ENCODE assay signal across 17 cellular contexts in genomic region chr4:121472937-121473721, GRCh38.
DNase-seq lines count a peak whose midpoint lies in the region; ATAC-seq, FAIRE-seq and TF ChIP-seq lines count a peak whose summit lies in the region.
"Had no signal": no experiment of that assay in that cellular context is flagged by ENCODE, and none has a peak within 500 bp of the region (broad histone marks: within the 10 kb centered on the region; RNA-seq: fewer than 3 reads in every experiment).

No MANE protein-coding gene starts in this region.

- CTCF ChIA-PET in HepG2 (lab: Yijun Ruan, JAX; ENCODE audit: low intra/inter-chr PET ratio, low total read pairs): no interaction called here
- CTCF ChIA-PET in HCT116 (lab: Charles Lee): interaction anchor here (1.0 kb wide), 1 partner anchor 10 kb away, joined by 8 read pairs; no protein-coding TSS in a partner anchor
- CTCF ChIA-PET in PC-3 (lab: Charles Lee): no interaction called here

- H3K36me3 ChIP-seq in HepG2 (replicated peaks in 1 of 2; ENCODE audit: control insufficient read depth in 1 of 2, insufficient read depth in 2 of 2, low read length in 2 of 2) (no peaks in the 10 kb centered on the region), right lobe of liver (no peaks in the 10 kb centered on the region), HCT116 (ENCODE audit: control insufficient read depth in 1 of 2, insufficient read depth in 2 of 2, low read length in 2 of 2) (no peaks in the 10 kb centered on the region), left lung (no peaks in the 10 kb centered on the region), PC-3 (ENCODE audit: low read depth, low read length) (no peaks in the 10 kb centered on the region)
- H3K36me3 ChIP-seq: heart left ventricle had no signal

- no peaks in the 10 kb centered on the region for H3K27me3 Mint-ChIP-seq in chondrocyte (ENCODE audit: low read depth)

- peaks cover 4 to 6% of the 10 kb centered on the region in 2 donors for H3K36me3 Mint-ChIP-seq in activated naive CD4-positive, alpha-beta T cell treated with anti-CD3 and anti-CD28 coated beads, Interleukin-2, amount 50 U/mL, for 72 hours
- peaks cover 5% of the 10 kb centered on the region for H3K36me3 Mint-ChIP-seq in chondrocyte (ENCODE audit: low read depth)

- H3K4me1 ChIP-seq in HepG2 (ENCODE audit: insufficient read depth, low read length) (no peaks in the 10 kb centered on the region), right lobe of liver (no peaks in the 10 kb centered on the region), HCT116 (ENCODE audit: control insufficient read depth in 1 of 2, insufficient read depth in 2 of 2, low read length in 2 of 2) (no peaks in the 10 kb centered on the region), left lung (no peaks in the 10 kb centered on the region), PC-3 (ENCODE audit: insufficient read depth, low read length) (no peaks in the 10 kb centered on the region)
- H3K4me1 ChIP-seq: A549, heart left ventricle had no signal

- POLR2A ChIA-PET in HepG2 (lab: Yijun Ruan, JAX): no interaction called here
- POLR2A ChIA-PET in HCT116 (lab: Charles Lee): no interaction called here
- POLR2A ChIA-PET in PC-3 (lab: Charles Lee; ENCODE audit: unreplicated experiment): no interaction called here

- TF ChIP-seq EP300 in HepG2 (IDR thresholded peaks at IDR 0.05; ENCODE audit: low read depth in 2 of 2, low read length in 2 of 2) (no peak), HepG2 (CRISPR knock-in tag; IDR thresholded peaks at IDR 0.05; ENCODE audit: borderline replicate concordance) (no peak)

- H2AFZ ChIP-seq in HepG2 (ENCODE audit: low read length) (no peak overlapping the region), HCT116 (ENCODE audit: low read depth, low read length, poor library complexity, severe bottlenecking) (peak overlapping the region; percentile 16), PC-3 (ENCODE audit: low read length) (no peak overlapping the region)

- no peak overlapping the region for H3K27ac ChIP-seq in HepG2 (ENCODE audit: extremely low read length, insufficient read depth, low read length)
- no peak overlapping the region for H3K27ac ChIP-seq in right lobe of liver
- H3K27ac ChIP-seq in HCT116 (ENCODE audit: low read depth, low read length): no peak overlapping the region
- no peak overlapping the region for H3K27ac ChIP-seq in left lung
- no peak overlapping the region for H3K27ac ChIP-seq in PC-3 (ENCODE audit: low read length)
- H3K27ac ChIP-seq: A549, heart left ventricle had no signal

- no peaks in the 10 kb centered on the region for H3K79me2 ChIP-seq in HepG2 (ENCODE audit: insufficient read depth, low read length)
- no peaks in the 10 kb centered on the region for H3K79me2 ChIP-seq in HCT116 (ENCODE audit: insufficient read depth, low read length)
- no peaks in the 10 kb centered on the region for H3K79me2 ChIP-seq in PC-3 (ENCODE audit: low read length)

- H3K4me1 Mint-ChIP-seq in chondrocyte (ENCODE audit: low read depth): no peaks in the 10 kb centered on the region

- H3K9me3 Mint-ChIP-seq in activated naive CD4-positive, alpha-beta T cell treated with anti-CD3 and anti-CD28 coated beads, Interleukin-2, amount 50 U/mL, for 72 hours: peaks cover 4 to 5% of the 10 kb centered on the region in 2 donors
- H3K9me3 Mint-ChIP-seq in chondrocyte (ENCODE audit: low read depth): peaks cover 10% of the 10 kb centered on the region

- in situ Hi-C loops in HepG2 (cut with HindIII; ENCODE audit: extremely low pct_ligation_motif_present, low pct_unique_long_range_greater_than_20kb): no loop called here

- H3K27me3 ChIP-seq in HepG2 (ENCODE audit: control insufficient read depth in 1 of 2, insufficient read depth in 2 of 2, low read length in 2 of 2) (no peaks in the 10 kb centered on the region), right lobe of liver (no peaks in the 10 kb centered on the region), HCT116 (ENCODE audit: insufficient read depth, low read length) (no peaks in the 10 kb centered on the region), left lung (no peaks in the 10 kb centered on the region), PC-3 (ENCODE audit: low read length) (no peaks in the 10 kb centered on the region)
- H3K27me3 ChIP-seq: heart left ventricle had no signal

- no peaks in the 10 kb centered on the region for H4K20me1 ChIP-seq in HepG2 (ENCODE audit: insufficient read depth, low read length)
- H4K20me1 ChIP-seq in HCT116 (ENCODE audit: insufficient read depth): no peaks in the 10 kb centered on the region
- H4K20me1 ChIP-seq in PC-3 (ENCODE audit: low read length): no peaks in the 10 kb centered on the region

- FAIRE-seq in HepG2 (lab: Jason Lieb, UNC): no peak
- FAIRE-seq: A549 had no signal

- TF ChIP-seq CTCF in HepG2 (CRISPR knock-in tag; IDR thresholded peaks at IDR 0.05) (no peak), right lobe of liver (IDR thresholded peaks at IDR 0.05) (no peak), HCT116 (IDR thresholded peaks at IDR 0.05 in 2 of 3, conservative IDR thresholded peaks at IDR 0.05 in 1 of 3; ENCODE audit: borderline replicate concordance in 1 of 3, insufficient read depth in 1 of 3, low read depth in 2 of 3, low read length in 2 of 3) (no peak), left lung (IDR thresholded peaks at IDR 0.05) (no peak), PC-3 (conservative IDR thresholded peaks at IDR 0.05; ENCODE audit: low read depth, low read length) (no peak), chondrocyte (IDR thresholded peaks at IDR 0.05) (no peak)

- RAD21 ChIA-PET in HCT116 (lab: Charles Lee; ENCODE audit: low non-redundant PET in 1 of 2, low total read pairs in 2 of 2, uncharacterized antibody in 2 of 2, unreplicated experiment in 2 of 2): no interaction called here

- H3K9me3 ChIP-seq in HepG2 (ENCODE audit: low read length): no peaks in the 10 kb centered on the region
- no peaks in the 10 kb centered on the region for H3K9me3 ChIP-seq in right lobe of liver
- no peaks in the 10 kb centered on the region; a peak in 1 of 4 replicates for H3K9me3 ChIP-seq in HCT116 (ENCODE audit: control insufficient read depth in 1 of 2, insufficient read depth in 1 of 2, low read depth in 1 of 2, low read length in 2 of 2)
- H3K9me3 ChIP-seq in left lung: peaks cover 0 to 5% of the 10 kb centered on the region in 2 donors
- H3K9me3 ChIP-seq in PC-3 (ENCODE audit: low read length): no peaks in the 10 kb centered on the region
- H3K9me3 ChIP-seq: A549 had no signal

- intact Hi-C loops in HepG2 (cut with micrococcal nuclease; ENCODE audit: unreplicated experiment) (no loop called here), right lobe of liver (cut with DNase I) (no loop called here), HCT116 (cut with micrococcal nuclease) (no loop called here), left lung (cut with DNase I) (loop anchor here in 1 of 2 donors (10.0 kb wide), 1 partner anchor 182 kb away; no protein-coding TSS in a partner anchor), PC-3 (cut with micrococcal nuclease) (no loop called here)

- 0% methylated on average over 2 of the region's 2 CpGs for WGBS in HepG2 (ENCODE audit: low lambda C conversion rate)
- WGBS in right lobe of liver (ENCODE audit: insufficient coverage, low coverage, low lambda C conversion rate, missing lambda C conversion rate): 24% methylated on average over 2 of the region's 2 CpGs

- TF ChIP-seq POLR2A in HepG2 (IDR thresholded peaks at IDR 0.05; ENCODE audit: insufficient read depth in 1 of 2, low read depth in 2 of 2, low read length in 2 of 2): no peak
- no peak for TF ChIP-seq POLR2A in right lobe of liver (IDR thresholded peaks at IDR 0.05)
- TF ChIP-seq POLR2A in HCT116 (IDR thresholded peaks at IDR 0.05; ENCODE audit: borderline replicate concordance, extremely low read depth, insufficient read depth, insufficient read length): no peak

- H3K27ac Mint-ChIP-seq in activated naive CD4-positive, alpha-beta T cell treated with anti-CD3 and anti-CD28 coated beads, Interleukin-2, amount 50 U/mL, for 72 hours: no peak overlapping the region
- no peak overlapping the region for H3K27ac Mint-ChIP-seq in chondrocyte (ENCODE audit: unreplicated experiment)
- H3K27ac Mint-ChIP-seq: activated T-cell treated with anti-CD3 and anti-CD28 coated beads, Interleukin-2, amount 50 U/mL, for 24 hours had no signal

- TF ChIP-seq RAD21 in HepG2 (CRISPR knock-in tag; IDR thresholded peaks at IDR 0.05) (no peak), HCT116 (IDR thresholded peaks at IDR 0.05; ENCODE audit: low read depth) (no peak)

- H3K4me3 Mint-ChIP-seq in chondrocyte (ENCODE audit: unreplicated experiment): no peak overlapping the region
- H3K4me3 Mint-ChIP-seq: activated T-cell treated with anti-CD3 and anti-CD28 coated beads, Interleukin-2, amount 50 U/mL, for 24 hours had no signal

- H3K4me2 ChIP-seq in HepG2 (ENCODE audit: low read depth, low read length) (no peak overlapping the region), HCT116 (ENCODE audit: low read length) (no peak overlapping the region), PC-3 (ENCODE audit: low read length) (no peak overlapping the region)
- H3K4me2 ChIP-seq: A549, smooth muscle cell had no signal

- H3K9me2 ChIP-seq in HCT116 (ENCODE audit: insufficient read depth): no peaks in the 10 kb centered on the region
- no peaks in the 10 kb centered on the region for H3K9me2 ChIP-seq in PC-3 (replicated peaks; ENCODE audit: low read length)

- ATAC-seq in HepG2 (no peak), right lobe of liver (no peak), HCT116 (no peak), HG03442 (IDR thresholded peaks at IDR 0.05; ENCODE audit: unreplicated experiment) (peak; percentile 72), left lung (no peak), PC-3 (no peak)
- ATAC-seq in activated naive CD4-positive, alpha-beta T cell treated with anti-CD3 and anti-CD28 coated beads, Interleukin-2, amount 50 U/mL, for 72 hours: no peak
- ATAC-seq: A549; activated CD4-positive, CD25-positive, alpha-beta regulatory T cell treated with anti-CD3 and anti-CD28 coated beads, Interleukin-2, amount 50 U/mL, for 24 hours; heart left ventricle had no signal

- no peaks in the 10 kb centered on the region for H3F3A ChIP-seq in PC-3 (ENCODE audit: low read length, unreplicated experiment)

- H3K9ac ChIP-seq in HepG2 (ENCODE audit: insufficient read depth, low read depth, low read length) (no peak overlapping the region), HCT116 (ENCODE audit: low read length) (no peak overlapping the region), PC-3 (ENCODE audit: low read length) (no peak overlapping the region)

- H3K4me3 ChIP-seq in HepG2 (replicated peaks in 1 of 3; ENCODE audit: insufficient read depth in 1 of 3, low read depth in 2 of 3, low read length in 3 of 3) (no peak overlapping the region), right lobe of liver (no peak overlapping the region), HCT116 (replicated peaks in 1 of 2; ENCODE audit: low read depth in 1 of 2, low read length in 2 of 2) (no peak overlapping the region), left lung (no peak overlapping the region), PC-3 (ENCODE audit: low read length) (no peak overlapping the region)
- H3K4me3 ChIP-seq: A549, heart left ventricle, smooth muscle cell had no signal

- DNase-seq in HepG2 (ENCODE audit: low spot score) (no peak), right lobe of liver (no peak), HCT116 (ENCODE audit: low read depth, low spot score) (no peak), left lung (no peak), PC-3 (no peak), chondrocyte (ENCODE audit: low spot score) (no peak)
- DNase-seq in activated naive CD4-positive, alpha-beta T cell treated with anti-CD3 and anti-CD28 coated beads, Interleukin-2, amount 50 U/mL, for 72 hours (ENCODE audit: low spot score in 2 of 2): no peak
- DNase-seq: activated T-cell treated with anti-CD3 and anti-CD28 coated beads, Interleukin-2, amount 50 U/mL, for 24 hours; heart left ventricle; Kasumi-1; kidney glomerular epithelial cell; NCI-H1694 treated with DMSO at 0.1 percent for 48 hours; NCI-H526 treated with DMSO at 0.1 percent for 48 hours had no signal

- no TSS peak for BruUV-seq in HepG2 (replicated peaks; lab: Mats Ljungman, UMichigan)
- BruUV-seq in HCT116 (replicated peaks; lab: Mats Ljungman, UMichigan): no TSS peak
- BruUV-seq in PC-3 (replicated peaks; lab: Mats Ljungman, UMichigan): no TSS peak

Comparison
In these comparisons a context has a peak if more than half of its experiments do, and no peak if none do; other contexts are left out.
1. Of the 20 proteins assayed by ChIP-seq in both HepG2 and HCT116: peak only in HepG2: CEBPB; only in HCT116: none; in both: none; in neither: 19.